Comparison of ENCODE assay signal across 14 cellular contexts in the genomic region with DNA sequence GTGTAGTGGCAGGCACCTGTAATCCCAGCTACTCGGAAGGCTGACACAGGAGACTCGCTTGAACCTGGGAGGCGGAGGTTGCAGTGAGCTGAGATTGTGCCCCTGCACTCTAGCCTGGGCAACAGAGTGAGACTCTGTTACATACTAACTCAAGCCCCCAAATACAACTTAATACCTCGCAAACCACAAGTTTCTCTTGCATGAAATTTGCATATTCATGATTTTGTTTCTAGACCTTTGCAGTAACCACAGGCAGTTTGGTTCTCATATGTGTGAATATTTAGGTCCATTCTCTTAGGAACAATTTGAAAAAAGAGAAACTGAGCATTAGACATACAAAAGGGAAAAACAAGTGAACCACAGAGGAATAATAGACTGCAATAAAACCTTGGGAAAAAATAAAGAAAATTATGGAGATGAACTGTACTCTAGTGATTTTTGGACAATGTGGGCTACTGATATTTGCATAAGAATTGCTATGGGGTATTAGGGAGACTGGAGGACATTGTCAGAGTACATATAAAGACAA.
DNase-seq lines count a peak whose midpoint lies in the region; ATAC-seq and TF ChIP-seq lines count a peak whose summit lies in the region.
"Had no signal": no experiment of that assay in that cellular context is flagged by ENCODE, and none has a peak within 500 bp of the region (broad histone marks: within the 10 kb centered on the region; RNA-seq: fewer than 3 reads in every experiment).

No MANE protein-coding gene starts in this region.

- no peak overlapping the region for H3K27ac ChIP-seq in PC-9
- H3K27ac ChIP-seq: ascending aorta, dorsolateral prefrontal cortex, KMS-11 had no signal

- H3K4me1 ChIP-seq in PC-9 (replicated peaks; ENCODE audit: insufficient read depth): no peaks in the 10 kb centered on the region
- H3K4me1 ChIP-seq: ascending aorta had no signal

- H3F3A ChIP-seq in PC-9 (ENCODE audit: insufficient read depth, low read depth): no peaks in the 10 kb centered on the region

- no peaks in the 10 kb centered on the region for H3K27me3 ChIP-seq in PC-9 (ENCODE audit: insufficient read depth, low read depth)
- H3K27me3 ChIP-seq: ascending aorta, dorsolateral prefrontal cortex had no signal

- peak; percentile 60 for ATAC-seq in GM18502 (IDR thresholded peaks at IDR 0.05; ENCODE audit: poor library complexity, unreplicated experiment)
- peak; percentile 64 for ATAC-seq in GM19463 (IDR thresholded peaks at IDR 0.05; ENCODE audit: unreplicated experiment)
- peak; percentile 60 for ATAC-seq in HG02840 (IDR thresholded peaks at IDR 0.05; ENCODE audit: low FRiP score, unreplicated experiment)
- peak; percentile 75 for ATAC-seq in HG03520 (IDR thresholded peaks at IDR 0.05; ENCODE audit: unreplicated experiment)

- BruUV-seq in PC-9 (replicated peaks; lab: Mats Ljungman, UMichigan): no TSS peak

- TF ChIP-seq CTCF in PC-9 (conservative IDR thresholded peaks at IDR 0.05): no peak

- H2AFZ ChIP-seq in PC-9: no peak overlapping the region

- no peaks in the 10 kb centered on the region for H3K36me3 ChIP-seq in PC-9 (ENCODE audit: low read depth)

- H3K9me2 ChIP-seq in PC-9 (ENCODE audit: insufficient read depth): no peaks in the 10 kb centered on the region

- intact Hi-C loops in PC-9 (cut with micrococcal nuclease; ENCODE audit: unreplicated experiment): no loop called here

- POLR2A ChIA-PET in PC-9 (lab: Charles Lee; ENCODE audit: unreplicated experiment): no interaction called here

- H3K79me2 ChIP-seq in PC-9 (ENCODE audit: low read depth): no peaks in the 10 kb centered on the region

- CTCF ChIA-PET in PC-9 (lab: Charles Lee): interaction anchor here (0.6 kb wide), 1 partner anchor 1121 kb away, joined by 17 read pairs; no protein-coding TSS in a partner anchor

- no peak overlapping the region for H3K4me2 ChIP-seq in PC-9
- H3K4me2 ChIP-seq: KMS-11 had no signal

- H3K9me3 ChIP-seq in PC-9 (ENCODE audit: insufficient read depth, low read depth): no peaks in the 10 kb centered on the region
- H3K9me3 ChIP-seq: ascending aorta had no signal

- H4K20me1 ChIP-seq in PC-9 (ENCODE audit: insufficient read depth): no peaks in the 10 kb centered on the region

- no peak overlapping the region for H3K4me3 ChIP-seq in PC-9
- H3K4me3 ChIP-seq: ascending aorta, dorsolateral prefrontal cortex had no signal

- DNase-seq in PC-9: no peak
- DNase-seq in HPDE6-E6E7 (ENCODE audit: extremely low spot score): no peak
- no peak for DNase-seq in activated CD8-positive, alpha-beta memory T cell treated with anti-CD3 and anti-CD28 coated beads for 24 hours
- DNase-seq in DMS153 (lab: John Stamatoyannopoulos, UW): no peak
- DNase-seq: activated CD4-positive, CD25-positive, alpha-beta regulatory T cell treated with anti-CD3 and anti-CD28 coated beads, Interleukin-2, amount 50 U/mL, for 72 hours; dorsolateral prefrontal cortex; midbrain; NCI-H1930 had no signal
